ENCODE assay signal across 9 cellular contexts in genomic region chr5:40410231-40410861, GRCh38.
DNase-seq lines count a peak whose midpoint lies in the region; ATAC-seq and TF ChIP-seq lines count a peak whose summit lies in the region.
"Had no signal": no experiment of that assay in that cellular context is flagged by ENCODE, and none has a peak within 500 bp of the region (broad histone marks: within the 10 kb centered on the region; RNA-seq: fewer than 3 reads in every experiment).

No MANE protein-coding gene starts in this region.

- no peaks in the 10 kb centered on the region for H4K20me1 ChIP-seq in GM23338 (replicated peaks; ENCODE audit: insufficient read depth)

- H3K27ac ChIP-seq in GM23338 (ENCODE audit: low read depth) (no peak overlapping the region), mucosa of rectum (ENCODE audit: low read depth in 2 of 2, low read length in 2 of 2) (peak overlapping the region; percentile 33 to 52), upper lobe of right lung (peak overlapping the region; percentile 70)
- H3K27ac ChIP-seq: psoas muscle had no signal

- no peaks in the 10 kb centered on the region for H3K4me1 ChIP-seq in GM23338 (ENCODE audit: insufficient read depth)
- no peaks in the 10 kb centered on the region for H3K4me1 ChIP-seq in mucosa of rectum (ENCODE audit: control insufficient read depth in 2 of 2, insufficient read depth in 2 of 2, low read length in 2 of 2)
- H3K4me1 ChIP-seq in upper lobe of right lung, result peaks cover 33% of the 10 kb centered on the region
- H3K4me1 ChIP-seq in Caco-2, result no peaks in the 10 kb centered on the region
- H3K4me1 ChIP-seq: psoas muscle had no signal

- H3K9me3 ChIP-seq in mucosa of rectum (ENCODE audit: control insufficient read depth in 2 of 2, low read length in 2 of 2) (no peaks in the 10 kb centered on the region), upper lobe of right lung (no peaks in the 10 kb centered on the region), Caco-2 (no peaks in the 10 kb centered on the region)
- H3K9me3 ChIP-seq: psoas muscle had no signal

- no TSS peak for BruUV-seq in Caco-2 (replicated peaks; lab: Mats Ljungman, UMichigan)

- ATAC-seq in GM23338 (no peak), upper lobe of right lung (peak; percentile 61)

- no peak overlapping the region for H3K4me3 ChIP-seq in GM23338
- H3K4me3 ChIP-seq in mucosa of rectum (ENCODE audit: low read length in 2 of 2), result no peak overlapping the region
- no peak overlapping the region for H3K4me3 ChIP-seq in upper lobe of right lung
- no peak overlapping the region for H3K4me3 ChIP-seq in Caco-2 (ENCODE audit: low read depth, low read length)
- H3K4me3 ChIP-seq: psoas muscle had no signal

- H3K9me3 Mint-ChIP-seq in GM23338 (no peaks in the 10 kb centered on the region), Caco-2 (ENCODE audit: unreplicated experiment) (no peaks in the 10 kb centered on the region)

- no peak overlapping the region for H3K4me3 Mint-ChIP-seq in GM23338
- no peak overlapping the region for H3K4me3 Mint-ChIP-seq in Caco-2 (ENCODE audit: unreplicated experiment)

- H3K36me3 ChIP-seq in GM23338 (ENCODE audit: insufficient read depth) (no peaks in the 10 kb centered on the region), mucosa of rectum (ENCODE audit: control insufficient read depth in 2 of 2, insufficient read depth in 2 of 2, low read length in 2 of 2) (no peaks in the 10 kb centered on the region), upper lobe of right lung (no peaks in the 10 kb centered on the region), Caco-2 (ENCODE audit: control insufficient read depth, insufficient read depth, low read length) (no peaks in the 10 kb centered on the region)

- DNase-seq in GM23338 (ENCODE audit: low spot score) (no peak), SW480 (ENCODE audit: low spot score) (peak; percentile 5), astrocyte of the hippocampus (ENCODE audit: low read depth, low spot score) (peak; percentile 63), upper lobe of right lung (no peak), NCI-H2227 (lab: John Stamatoyannopoulos, UW; ENCODE audit: unreplicated experiment) (no peak), cerebellar cortex (ENCODE audit: low spot score) (no peak), Caco-2 (no peak)
- DNase-seq: psoas muscle had no signal

- POLR2A ChIA-PET in Caco-2 (lab: Charles Lee), result no interaction called here

- peak overlapping the region; percentile 30; the same call in 1 of the 2 replicates for H2AFZ ChIP-seq in GM23338

- intact Hi-C loops in upper lobe of right lung (cut with DNase I) (no loop called here), Caco-2 (cut with micrococcal nuclease; ENCODE audit: unreplicated experiment) (no loop called here)

- peaks cover 7% of the 10 kb centered on the region; the same call in 1 of the 2 replicates for H3K9me2 ChIP-seq in GM23338 (ENCODE audit: insufficient read depth)

- H3K4me2 ChIP-seq in GM23338, result no peak overlapping the region

- H3K27me3 Mint-ChIP-seq in GM23338 (ENCODE audit: insufficient read depth, low read depth, poor library complexity) (no peaks in the 10 kb centered on the region), Caco-2 (ENCODE audit: insufficient read depth, unreplicated experiment) (peaks cover 5% of the 10 kb centered on the region)

- H3K9ac ChIP-seq in mucosa of rectum (ENCODE audit: low read depth in 1 of 2, low read length in 2 of 2), result no peak overlapping the region

- H3K4me1 Mint-ChIP-seq in GM23338 (peaks cover 3% of the 10 kb centered on the region; the same call in 2 of the 3 replicates), Caco-2 (ENCODE audit: low read depth, unreplicated experiment) (no peaks in the 10 kb centered on the region)

- H3K27ac Mint-ChIP-seq in GM23338 (no peak overlapping the region), Caco-2 (ENCODE audit: unreplicated experiment) (no peak overlapping the region)

- H3K79me2 ChIP-seq in GM23338 (replicated peaks; ENCODE audit: insufficient read depth), result no peaks in the 10 kb centered on the region

- H3F3A ChIP-seq in GM23338 (replicated peaks; ENCODE audit: low read depth), result no peaks in the 10 kb centered on the region

- CTCF ChIA-PET in Caco-2 (lab: Charles Lee), result no interaction called here

- no peak for TF ChIP-seq CTCF in GM23338 (conservative IDR thresholded peaks at IDR 0.05; ENCODE audit: low read depth in 2 of 2)
- no peak for TF ChIP-seq CTCF in upper lobe of right lung (IDR thresholded peaks at IDR 0.05)
- TF ChIP-seq CTCF in Caco-2 (IDR thresholded peaks at IDR 0.05; ENCODE audit: insufficient read depth in 1 of 2, low read depth in 1 of 2, low read length in 1 of 2, severe bottlenecking in 1 of 2, unreplicated experiment in 1 of 2), result no peak

- H3K36me3 Mint-ChIP-seq in GM23338 (ENCODE audit: low read depth), result no peaks in the 10 kb centered on the region
- no peaks in the 10 kb centered on the region for H3K36me3 Mint-ChIP-seq in Caco-2 (ENCODE audit: insufficient read depth, unreplicated experiment)

- H3K27me3 ChIP-seq in GM23338 (ENCODE audit: insufficient read depth), result no peaks in the 10 kb centered on the region
- H3K27me3 ChIP-seq in mucosa of rectum (ENCODE audit: control insufficient read depth in 2 of 2, insufficient read depth in 2 of 2, low read length in 2 of 2), result no peaks in the 10 kb centered on the region
- H3K27me3 ChIP-seq in upper lobe of right lung, result no peaks in the 10 kb centered on the region
- H3K27me3 ChIP-seq in Caco-2 (replicated peaks; ENCODE audit: control insufficient read depth, insufficient read depth, low read length), result no peaks in the 10 kb centered on the region

TF ChIP-seq in GM23338, 12 proteins besides CTCF, POLR2A, EP300 and RAD21:
- TF ChIP-seq CREB1 (CRISPR knock-in tag; IDR thresholded peaks at IDR 0.05; ENCODE audit: low read depth), result no peak

Comparison
In these comparisons a context has a peak if more than half of its experiments do, and no peak if none do; other contexts are left out.
1. DNase-seq: peak in SW480 (single experiment) and astrocyte of the hippocampus (single experiment); none in GM23338 (single experiment), upper lobe of right lung (single experiment), NCI-H2227 (single experiment), cerebellar cortex (single experiment) and Caco-2 (0 of 2).